Comparison of ENCODE assay signal across 8 cellular contexts in the genomic region with DNA sequence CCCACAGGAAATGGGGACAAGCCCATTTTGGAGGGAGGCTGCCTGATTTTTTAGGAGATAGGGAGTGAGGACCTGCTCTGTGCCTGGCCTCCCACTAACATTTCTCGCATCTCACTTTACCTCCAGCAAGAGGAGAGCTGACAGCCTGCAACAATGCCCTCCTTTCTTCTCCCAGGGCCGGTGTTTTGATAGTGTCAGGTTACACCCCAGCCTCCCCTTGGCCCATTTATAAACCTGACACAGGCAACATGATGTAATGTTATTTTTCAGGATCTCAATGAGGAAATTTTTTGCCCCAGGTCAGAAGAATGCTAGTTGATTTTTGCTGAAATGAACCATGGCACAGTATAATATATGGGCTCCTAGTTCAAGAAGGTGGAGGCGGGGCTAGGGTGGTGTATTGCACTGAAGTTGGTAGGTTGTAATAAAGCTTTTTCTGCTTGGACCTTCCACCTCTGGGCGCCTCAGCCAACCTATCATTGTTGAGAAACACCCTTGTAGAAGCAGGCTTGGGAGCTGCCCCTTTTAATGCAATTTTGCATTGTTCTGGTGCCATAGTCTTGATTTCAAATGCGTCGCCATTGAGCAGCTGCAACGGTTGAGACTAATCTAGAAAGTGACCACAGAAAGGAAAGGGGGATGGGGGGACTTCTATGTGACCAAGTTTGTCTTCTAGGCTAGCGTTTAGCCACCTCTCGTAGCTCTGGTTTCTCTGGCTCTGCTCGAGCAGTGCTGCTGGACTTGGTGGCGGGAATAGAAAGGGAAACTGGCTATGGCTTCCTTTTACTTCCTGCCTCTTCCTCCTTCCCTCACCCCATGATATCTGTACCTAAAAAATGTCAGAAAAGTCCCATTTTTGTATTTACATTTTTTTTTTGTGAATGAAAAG. TPM values are rescaled to one million over a fixed set of nuclear protein-coding genes. Genes with fewer than 3 reads are reported as not detected.
DNase-seq lines count a peak whose midpoint lies in the region; ATAC-seq and TF ChIP-seq lines count a peak whose summit lies in the region.

No MANE protein-coding gene starts in this region.

- H3K36me3 Mint-ChIP-seq in activated naive CD4-positive, alpha-beta T cell treated with anti-CD3 and anti-CD28 coated beads, Interleukin-2, amount 10 ng/mL, durations not matched to agents 7 days and 5 days = no peaks in the 10 kb centered on the region

- H3K4me1 Mint-ChIP-seq in activated naive CD4-positive, alpha-beta T cell treated with anti-CD3 and anti-CD28 coated beads, Interleukin-2, amount 10 ng/mL, durations not matched to agents 7 days and 5 days = no peaks in the 10 kb centered on the region

- H3K4me3 Mint-ChIP-seq in activated naive CD4-positive, alpha-beta T cell treated with anti-CD3 and anti-CD28 coated beads, Interleukin-2, amount 10 ng/mL, durations not matched to agents 7 days and 5 days = no peak overlapping the region

- ATAC-seq in HG03280 (IDR thresholded peaks at IDR 0.05; ENCODE audit: unreplicated experiment) (no peak), HG03432 (IDR thresholded peaks at IDR 0.05; ENCODE audit: unreplicated experiment) (no peak), GM21390 (IDR thresholded peaks at IDR 0.05; ENCODE audit: unreplicated experiment) (no peak)

- no peaks in the 10 kb centered on the region for H3K9me3 Mint-ChIP-seq in activated naive CD4-positive, alpha-beta T cell treated with anti-CD3 and anti-CD28 coated beads, Interleukin-2, amount 10 ng/mL, durations not matched to agents 7 days and 5 days

- H3K27me3 Mint-ChIP-seq in activated naive CD4-positive, alpha-beta T cell treated with anti-CD3 and anti-CD28 coated beads, Interleukin-2, amount 10 ng/mL, durations not matched to agents 7 days and 5 days = no peaks in the 10 kb centered on the region

- no peaks in the 10 kb centered on the region for H3K27me3 ChIP-seq in breast epithelium

- no peak for TF ChIP-seq POLR2A in breast epithelium (IDR thresholded peaks at IDR 0.05)

- H3K36me3 ChIP-seq in breast epithelium = no peaks in the 10 kb centered on the region

- no peak for TF ChIP-seq CTCF in C4-2B (conservative IDR thresholded peaks at IDR 0.05)
- no peak for TF ChIP-seq CTCF in breast epithelium (IDR thresholded peaks at IDR 0.05)

- H3K9me3 ChIP-seq in breast epithelium = no peaks in the 10 kb centered on the region

- H3K27ac ChIP-seq in C4-2B = peak overlapping the region; percentile 46
- H3K27ac ChIP-seq in breast epithelium = peak overlapping the region; percentile 41 to 80

- no peak overlapping the region for H3K27ac Mint-ChIP-seq in activated naive CD4-positive, alpha-beta T cell treated with anti-CD3 and anti-CD28 coated beads, Interleukin-2, amount 10 ng/mL, durations not matched to agents 7 days and 5 days

- CTCF ChIA-PET in activated naive CD4-positive, alpha-beta T cell treated with anti-CD3 and anti-CD28 coated beads, Interleukin-2, amount 10 ng/mL, durations not matched to agents 7 days and 5 days (lab: Charles Lee) = no interaction called here

- peak overlapping the region in 1 of 3 donors; percentile 15 for H3K4me3 ChIP-seq in breast epithelium

- intact Hi-C loops in breast epithelium (cut with DNase I; ENCODE audit: low total_unique reads) = loop anchor here (5.0 kb wide), 2 partner anchors 55 to 1430 kb away; a partner anchor contains a TSS

- peaks cover 0 to 19% of the 10 kb centered on the region in 2 donors for H3K4me1 ChIP-seq in breast epithelium

- peak; percentile 85 for DNase-seq in NCI-H2029 treated with DMSO at 0.1 percent for 48 hours (lab: John Stamatoyannopoulos, UW)
- DNase-seq in breast epithelium (ENCODE audit: low spot score in 2 of 2) = peak; percentile 64 to 82
- peak; percentile 20 to 67 for DNase-seq in lung microvascular endothelial cell (ENCODE audit: low read depth in 2 of 2)
- no peak for DNase-seq in activated naive CD4-positive, alpha-beta T cell treated with anti-CD3 and anti-CD28 coated beads, Interleukin-2, amount 10 ng/mL, durations not matched to agents 7 days and 5 days

RNA-seq across cellular contexts. Expression of a gene that starts 53.0 kb away (rescaled TPM):
- 100 to 1,000 TPM in 1 of 3 donors, 10 to 100 TPM in 2; 64.5 to 126 (median 95.4) TPM for total RNA-seq in breast epithelium
- total RNA-seq in lung microvascular endothelial cell = 0.99 and 1.3 TPM in 2 replicates

Comparison
In these comparisons a context has a peak if more than half of its experiments do, and no peak if none do; other contexts are left out.
1. RNA of a gene that starts 53.0 kb away (total RNA-seq): 64.5 to 126 TPM in breast epithelium; 0.99 to 1.3 TPM in lung microvascular endothelial cell; every median in the first group is over 10 times any median in the second.